8 cellular contexts compared by ENCODE assay signal in the genomic region with DNA sequence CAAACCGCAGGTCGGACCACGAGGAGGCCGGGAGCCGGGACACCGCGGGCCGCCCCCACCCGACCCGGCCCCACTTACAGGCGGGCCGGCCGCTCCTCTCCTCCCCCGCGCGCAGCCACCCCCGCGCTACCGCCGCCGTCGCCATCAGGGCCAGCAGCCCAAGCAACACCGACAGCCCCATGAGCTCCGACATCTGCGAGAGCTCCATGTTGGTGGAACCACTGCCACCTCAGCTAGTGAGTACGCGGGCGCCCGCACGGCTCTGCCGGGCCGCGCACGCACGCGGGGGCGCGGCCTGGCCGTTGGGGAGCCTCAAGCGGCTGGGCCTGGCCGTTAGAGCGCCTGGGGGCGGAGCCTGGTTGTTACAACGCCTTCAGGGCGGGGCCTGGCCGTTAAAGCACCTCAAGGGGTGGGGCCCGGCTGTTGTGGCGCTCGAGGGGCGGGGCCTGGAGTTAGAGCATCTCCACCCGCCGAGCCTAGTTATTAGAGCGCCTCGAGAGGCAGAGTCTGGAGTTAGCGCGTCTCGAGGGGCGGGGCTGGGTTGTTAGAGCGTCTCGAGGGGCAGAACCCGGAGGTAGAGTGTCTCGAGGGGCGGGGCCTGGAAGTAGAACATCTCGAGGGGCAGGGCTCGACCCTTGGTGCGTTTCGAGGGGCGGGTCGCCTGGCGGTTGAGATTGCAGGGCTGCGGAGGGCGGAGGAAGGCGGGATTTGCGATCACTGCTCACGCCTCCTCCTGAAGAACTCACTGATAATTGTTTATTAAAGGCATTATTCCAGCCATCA. TPM values are rescaled to one million over a fixed set of nuclear protein-coding genes. Genes with fewer than 3 reads are reported as not detected.
DNase-seq lines count a peak whose midpoint lies in the region; ATAC-seq, FAIRE-seq and TF ChIP-seq lines count a peak whose summit lies in the region.

A gene with protein sequence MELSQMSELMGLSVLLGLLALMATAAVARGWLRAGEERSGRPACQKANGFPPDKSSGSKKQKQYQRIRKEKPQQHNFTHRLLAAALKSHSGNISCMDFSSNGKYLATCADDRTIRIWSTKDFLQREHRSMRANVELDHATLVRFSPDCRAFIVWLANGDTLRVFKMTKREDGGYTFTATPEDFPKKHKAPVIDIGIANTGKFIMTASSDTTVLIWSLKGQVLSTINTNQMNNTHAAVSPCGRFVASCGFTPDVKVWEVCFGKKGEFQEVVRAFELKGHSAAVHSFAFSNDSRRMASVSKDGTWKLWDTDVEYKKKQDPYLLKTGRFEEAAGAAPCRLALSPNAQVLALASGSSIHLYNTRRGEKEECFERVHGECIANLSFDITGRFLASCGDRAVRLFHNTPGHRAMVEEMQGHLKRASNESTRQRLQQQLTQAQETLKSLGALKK (minus strand): TSS at position 238 of the 783 bp plus-strand sequence. CDS start 30 bp downstream, at position 208.

- FAIRE-seq in endothelial cell of umbilical vein (lab: Jason Lieb, UNC) = peak; percentile 97

- CTCF ChIA-PET in endothelial cell of umbilical vein (lab: Charles Lee) = interaction anchor here (1.2 to 2.1 kb wide), 3 partner anchors 9 to 28 kb away, joined by 3 to 11 read pairs (median 5); partner anchors contain the start of gene BCL7B

- H3K79me2 ChIP-seq in OCI-LY3 (ENCODE audit: low read length) (peaks cover 40% of the 10 kb centered on the region), endothelial cell of umbilical vein (ENCODE audit: control insufficient read depth, insufficient read depth, low read length) (peaks cover 37% of the 10 kb centered on the region)

- DNase-seq in DMS 273 treated with DMSO at 0.1 percent for 48 hours (lab: John Stamatoyannopoulos, UW) (peak; percentile 99), HuH-7 (ENCODE audit: low spot score) (peak; percentile 94), endothelial cell of umbilical vein (ENCODE audit: low read depth, low spot score) (peak; percentile 99), middle frontal gyrus (ENCODE audit: extremely low spot score, low spot score) (peak; percentile 100)
- peak; percentile 98 for DNase-seq in activated CD8-positive, alpha-beta memory T cell treated with anti-CD3 and anti-CD28 coated beads, Interleukin-2, amount 50 U/mL, for 48 hours
- DNase-seq in stimulated activated CD8-positive, alpha-beta memory T cell treated with anti-CD3 and anti-CD28 coated beads, Interleukin-2, amount 100 ng/mL, for 48 hours (ENCODE audit: low read depth in 2 of 2) = peak; percentile 99

- H4K20me1 ChIP-seq in OCI-LY3 (ENCODE audit: insufficient read depth, low read length) = peaks cover 15% of the 10 kb centered on the region; the same call in 1 of the 2 replicates
- no peaks in the 10 kb centered on the region for H4K20me1 ChIP-seq in endothelial cell of umbilical vein (replicated peaks; ENCODE audit: control insufficient read depth, extremely low read depth, insufficient read depth, low read length)

- no TSS peak for BruUV-seq in endothelial cell of umbilical vein (replicated peaks; lab: Mats Ljungman, UMichigan)

- peak; percentile 97 for TF ChIP-seq POLR2A in endothelial cell of umbilical vein (IDR thresholded peaks at IDR 0.05; ENCODE audit: low read depth, low read length)

- H3K9ac ChIP-seq in OCI-LY3 (ENCODE audit: low read length) = peak within 1 kb of the TSS; percentile 88
- peak within 1 kb of the TSS; percentile 80 for H3K9ac ChIP-seq in endothelial cell of umbilical vein (replicated peaks; ENCODE audit: extremely low read depth, insufficient read depth, low read length)

- H3K4me2 ChIP-seq in OCI-LY3 (ENCODE audit: low read length) (peak within 1 kb of the TSS; percentile 94), endothelial cell of umbilical vein (ENCODE audit: insufficient read depth, low read length) (peak within 1 kb of the TSS; percentile 75)

- H3K9me1 ChIP-seq in endothelial cell of umbilical vein (replicated peaks; ENCODE audit: control insufficient read depth, extremely low read depth, insufficient read depth, low read length) = no peaks in the 10 kb centered on the region

- H3K9me3 ChIP-seq in OCI-LY3 (ENCODE audit: insufficient read depth, low read length) = no peaks in the 10 kb centered on the region
- no peaks in the 10 kb centered on the region for H3K9me3 ChIP-seq in endothelial cell of umbilical vein (replicated peaks; ENCODE audit: control insufficient read depth, insufficient read depth, low read length)

- ATAC-seq in GM21515 (IDR thresholded peaks at IDR 0.05; ENCODE audit: unreplicated experiment) = peak; percentile 83

- peaks cover 20% of the 10 kb centered on the region for H3K4me1 ChIP-seq in OCI-LY3 (ENCODE audit: low read length)
- H3K4me1 ChIP-seq in endothelial cell of umbilical vein (ENCODE audit: control insufficient read depth, extremely low read depth, insufficient read depth, low read length) = peaks cover 20% of the 10 kb centered on the region

- H3K27me3 ChIP-seq in OCI-LY3 (ENCODE audit: low read depth, low read length) = no peaks in the 10 kb centered on the region
- H3K27me3 ChIP-seq in endothelial cell of umbilical vein (ENCODE audit: control insufficient read depth in 2 of 2, insufficient read depth in 2 of 2, low read length in 2 of 2) = no peaks in the 10 kb centered on the region

- H3K36me3 ChIP-seq in OCI-LY3 (replicated peaks; ENCODE audit: low read depth, low read length) (peaks cover 16% of the 10 kb centered on the region), endothelial cell of umbilical vein (ENCODE audit: control insufficient read depth in 2 of 2, extremely low read depth in 1 of 2, insufficient read depth in 2 of 2, low read length in 2 of 2) (peaks cover 7 to 12% of the 10 kb centered on the region in 2 experiments)

- intact Hi-C loops in endothelial cell of umbilical vein (cut with micrococcal nuclease) = loop anchor here (1.0 kb wide), 2 partner anchors 21 to 56 kb away; partner anchors contain the start of genes BAZ1B and BCL7B

- H3K4me3 ChIP-seq in OCI-LY3 (ENCODE audit: low read length) (peak within 1 kb of the TSS; percentile 86), endothelial cell of umbilical vein (replicated peaks in 1 of 3; ENCODE audit: insufficient read depth in 1 of 3, low read depth in 1 of 3, low read length in 3 of 3) (peak within 1 kb of the TSS; percentile 74 to 95 (median 87))

- dilution Hi-C loops in endothelial cell of umbilical vein (cut with MboI; ENCODE audit: extremely low pct_ligation_motif_present, low sequenced_read_pairs) = no loop called here

- TF ChIP-seq CTCF in OCI-LY3 (IDR thresholded peaks at IDR 0.05; ENCODE audit: low read depth, low read length) (peak; percentile 10; the same call in 1 of the 2 replicates), endothelial cell of umbilical vein (IDR thresholded peaks at IDR 0.05; ENCODE audit: extremely low read depth in 1 of 2, insufficient read depth in 1 of 2, low read depth in 1 of 2, low read length in 2 of 2) (peak in 1 of 2 donors; percentile 25)

- POLR2A ChIA-PET in endothelial cell of umbilical vein (lab: Charles Lee) = interaction anchor here (0.8 to 1.2 kb wide), 3 partner anchors 11 to 22 kb away, joined by 3 to 4 read pairs (median 4); partner anchors contain the start of gene BCL7B

- peak within 1 kb of the TSS; percentile 90 for H2AFZ ChIP-seq in OCI-LY3 (ENCODE audit: low read depth, low read length)
- peak within 1 kb of the TSS; percentile 90 for H2AFZ ChIP-seq in endothelial cell of umbilical vein (ENCODE audit: low read depth, low read length)

- H3K27ac ChIP-seq in OCI-LY3 (ENCODE audit: low read length) = peak within 1 kb of the TSS; percentile 73
- H3K27ac ChIP-seq in endothelial cell of umbilical vein (ENCODE audit: insufficient read depth, low read depth, low read length) = peak within 1 kb of the TSS; percentile 72

TF ChIP-seq in endothelial cell of umbilical vein, 7 proteins besides CTCF, POLR2A, EP300 and RAD21:
- no peak for TF ChIP-seq MYC (IDR thresholded peaks at IDR 0.05; ENCODE audit: low read depth, low read length)
- no peak for TF ChIP-seq JUN (IDR thresholded peaks at IDR 0.05; ENCODE audit: borderline replicate concordance, insufficient read depth, insufficient read length, low read depth)
- no peak for TF ChIP-seq FOS (IDR thresholded peaks at IDR 0.05; ENCODE audit: borderline replicate concordance, insufficient read depth, low read length)
- TF ChIP-seq EZH2 (IDR thresholded peaks at IDR 0.05; ENCODE audit: borderline replicate concordance, low read depth, low read length, severe bottlenecking) = no peak
- TF ChIP-seq, protein P1, sequence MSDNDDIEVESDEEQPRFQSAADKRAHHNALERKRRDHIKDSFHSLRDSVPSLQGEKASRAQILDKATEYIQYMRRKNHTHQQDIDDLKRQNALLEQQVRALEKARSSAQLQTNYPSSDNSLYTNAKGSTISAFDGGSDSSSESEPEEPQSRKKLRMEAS (IDR thresholded peaks at IDR 0.05; ENCODE audit: insufficient read depth, insufficient read length) = no peak
- peak; percentile 97 for TF ChIP-seq POLR2AphosphoS5 (IDR thresholded peaks at IDR 0.05; ENCODE audit: insufficient read depth, low read depth, low read length)
- no peak for TF ChIP-seq GATA2 (IDR thresholded peaks at IDR 0.05; ENCODE audit: insufficient read depth, insufficient read length, low read depth, low read length)

RNA-seq across cellular contexts. Expression of the gene that starts here (rescaled TPM):
- total RNA-seq in endothelial cell of umbilical vein = 34.8 and 38.6 TPM in 2 replicates
- 48.4 and 49.6 TPM in 2 replicates for polyA plus RNA-seq in endothelial cell of umbilical vein
- 32.4 and 34.6 TPM in 2 replicates for polyA plus RNA-seq in endothelial cell of umbilical vein (2011; cell fraction: cytosol; rRNA removed)
- polyA plus RNA-seq in endothelial cell of umbilical vein (2011; cell fraction: nucleus; rRNA removed) = 34.4 and 35.1 TPM in 2 replicates
- polyA plus RNA-seq in endothelial cell of umbilical vein (2012) = 23.8 TPM in 2 replicates
- polyA minus RNA-seq in endothelial cell of umbilical vein = 71.8 and 113 TPM in 2 replicates
- 37.9 TPM for polyA minus RNA-seq in endothelial cell of umbilical vein (2011; cell fraction: cytosol; rRNA and poly(A)+ RNA removed)
- polyA minus RNA-seq in endothelial cell of umbilical vein (2011; cell fraction: nucleus; rRNA and poly(A)+ RNA removed) = 25.6 and 28.9 TPM in 2 replicates

Comparison
In these comparisons a context has a peak if more than half of its experiments do, and no peak if none do; other contexts are left out.
1. Peak in every context shown above with its lines: DNase-seq, ATAC-seq, H3K4me3 ChIP-seq and H3K27ac ChIP-seq.